Comparison of ENCODE assay signal across 14 cellular contexts in genomic region chr3:181699171-181699903, GRCh38. TPM values are rescaled to one million over a fixed set of nuclear protein-coding genes. Genes with fewer than 3 reads are reported as not detected.
A peak's percentile ranks its signal among the peaks of the same experiment; 100 is the strongest.
DNase-seq lines count a peak whose midpoint lies in the region; ATAC-seq and TF ChIP-seq lines count a peak whose summit lies in the region.
"Had no signal": no experiment of that assay in that cellular context is flagged by ENCODE, and none has a peak within 500 bp of the region (broad histone marks: within the 10 kb centered on the region; RNA-seq: fewer than 3 reads in every experiment).

No MANE protein-coding gene starts in this region.

- peak; percentile 26 for DNase-seq in HCEC 1CT
- DNase-seq in NCI-H748 (lab: John Stamatoyannopoulos, UW; ENCODE audit: unreplicated experiment): peak; percentile 76
- peak; percentile 75 for DNase-seq in endodermal cell
- DNase-seq in nucleus accumbens (lab: John Stamatoyannopoulos, UW): peak in 39 of 56 donors; percentile 21 to 78 (median 52)
- DNase-seq in DMS153 treated with DMSO at 0.1 percent for 48 hours (lab: John Stamatoyannopoulos, UW; ENCODE audit: unreplicated experiment): no peak
- no peak for DNase-seq in activated naive CD8-positive, alpha-beta T cell treated with anti-CD3 and anti-CD28 coated beads for 36 hours
- no peak for DNase-seq in amniotic stem cell (lab: John Stamatoyannopoulos, UW)
- DNase-seq: CD8-positive, alpha-beta T cell; immature natural killer cell; NCI-H1092; spleen had no signal

- no peak overlapping the region for H3K27ac Mint-ChIP-seq in endodermal cell
- no peak overlapping the region for H3K27ac Mint-ChIP-seq in activated naive CD8-positive, alpha-beta T cell treated with anti-CD3 and anti-CD28 coated beads for 36 hours
- H3K27ac Mint-ChIP-seq: CD8-positive, alpha-beta T cell; immature natural killer cell; nephron had no signal

- WGBS in endodermal cell (ENCODE audit: insufficient coverage in 1 of 2, insufficient read length in 1 of 2), 2 experiments: 60 to 65% methylated on average over 8 to 14 of the region's 14 CpGs

- no peak overlapping the region for H3K9ac ChIP-seq in endodermal cell (ENCODE audit: extremely low read depth, low read length, poor library complexity, severe bottlenecking)

- H3K27ac ChIP-seq in endodermal cell (ENCODE audit: low read depth, low read length): no peak overlapping the region
- H3K27ac ChIP-seq: spleen had no signal

- H3K27me3 Mint-ChIP-seq in endodermal cell (ENCODE audit: insufficient read depth): peaks cover 64% of the 10 kb centered on the region
- H3K27me3 Mint-ChIP-seq in activated naive CD8-positive, alpha-beta T cell treated with anti-CD3 and anti-CD28 coated beads for 36 hours: peaks cover 92% of the 10 kb centered on the region

- H3K36me3 Mint-ChIP-seq in endodermal cell (ENCODE audit: low read depth): no peaks in the 10 kb centered on the region
- H3K36me3 Mint-ChIP-seq in activated naive CD8-positive, alpha-beta T cell treated with anti-CD3 and anti-CD28 coated beads for 36 hours: peaks cover 3% of the 10 kb centered on the region
- H3K36me3 Mint-ChIP-seq: CD8-positive, alpha-beta T cell had no signal

- no peaks in the 10 kb centered on the region for H3K4me1 ChIP-seq in endodermal cell (ENCODE audit: control insufficient read depth, insufficient read depth, low read length)

- peaks cover 30% of the 10 kb centered on the region for H3K4me1 Mint-ChIP-seq in endodermal cell
- peaks cover 18% of the 10 kb centered on the region for H3K4me1 Mint-ChIP-seq in activated naive CD8-positive, alpha-beta T cell treated with anti-CD3 and anti-CD28 coated beads for 36 hours

- no peaks in the 10 kb centered on the region for H3K9me3 Mint-ChIP-seq in endodermal cell
- H3K9me3 Mint-ChIP-seq in activated naive CD8-positive, alpha-beta T cell treated with anti-CD3 and anti-CD28 coated beads for 36 hours: peaks cover 12% of the 10 kb centered on the region

- peak overlapping the region; percentile 19 for H3K4me3 Mint-ChIP-seq in endodermal cell
- H3K4me3 Mint-ChIP-seq in activated naive CD8-positive, alpha-beta T cell treated with anti-CD3 and anti-CD28 coated beads for 36 hours: no peak overlapping the region

- H3K4me3 ChIP-seq in endodermal cell (ENCODE audit: low read length): no peak overlapping the region

- no peaks in the 10 kb centered on the region for H3K9me3 ChIP-seq in endodermal cell (ENCODE audit: control insufficient read depth, low read length)
- H3K9me3 ChIP-seq: spleen had no signal

- TF ChIP-seq CTCF in endodermal cell (conservative IDR thresholded peaks at IDR 0.05): no peak

- no peaks in the 10 kb centered on the region for H3K36me3 ChIP-seq in endodermal cell (ENCODE audit: control insufficient read depth, insufficient read depth, low read length)
- H3K36me3 ChIP-seq: spleen had no signal

- TF ChIP-seq POLR2A in GM18505 (IDR thresholded peaks at IDR 0.05; ENCODE audit: borderline replicate concordance, extremely low read depth, insufficient read depth, insufficient read length): no peak

- peaks cover 78% of the 10 kb centered on the region for H3K27me3 ChIP-seq in endodermal cell (ENCODE audit: control insufficient read depth, insufficient read depth, low read length, poor library complexity, severe bottlenecking)

- no peak for ATAC-seq in GM18505 (IDR thresholded peaks at IDR 0.05; ENCODE audit: unreplicated experiment)
- ATAC-seq: CD8-positive, alpha-beta T cell had no signal

RNA-seq across cellular contexts. Expression of gene SOX2, which starts 12.4 kb away (rescaled TPM):
- total RNA-seq in endodermal cell: 10 to 100 TPM in 1 of 2 donors, 1 to 10 TPM in 1; 1.8 to 39.5 TPM
- polyA plus RNA-seq in endodermal cell (2013, experiment 1 of 2): 240 TPM
- 203 TPM for polyA plus RNA-seq in endodermal cell (2013, experiment 2 of 2)
- total RNA-seq in activated naive CD8-positive, alpha-beta T cell treated with anti-CD3 and anti-CD28 coated beads for 36 hours: not detected
- total RNA-seq: CD8-positive, alpha-beta T cell; T-helper 2 cell treated with Interferon-gamma antibody and Interleukin-4, amounts not matched to agents 100 ng/mL and 5 ng/mL, for 36 hours had no signal
- polyA plus RNA-seq: immature natural killer cell had no signal

Comparison
In these comparisons a context has a peak if more than half of its experiments do, and no peak if none do; other contexts are left out.
1. DNase-seq: peak in HCEC 1CT (single experiment), NCI-H748 (single experiment), endodermal cell (single experiment) and nucleus accumbens (39 of 56); none in DMS153 treated with DMSO at 0.1 percent for 48 hours (single experiment), activated naive CD8-positive, alpha-beta T cell treated with anti-CD3 and anti-CD28 coated beads for 36 hours (single experiment) and amniotic stem cell (single experiment).